18 cellular contexts compared by ENCODE assay signal in genomic region chr13:76829572-76830327, GRCh38. TPM values are rescaled to one million over a fixed set of nuclear protein-coding genes. Genes with fewer than 3 reads are reported as not detected.
DNase-seq lines count a peak whose midpoint lies in the region; ATAC-seq, FAIRE-seq and TF ChIP-seq lines count a peak whose summit lies in the region.
"Had no signal": no experiment of that assay in that cellular context is flagged by ENCODE, and none has a peak within 500 bp of the region (broad histone marks: within the 10 kb centered on the region; RNA-seq: fewer than 3 reads in every experiment).

No MANE protein-coding gene starts in this region.

- FAIRE-seq in HepG2 (lab: Jason Lieb, UNC) (no peak), pancreas (lab: Jason Lieb, UNC) (no peak)
- FAIRE-seq: A549, bronchial epithelial cell, H54 had no signal

- 35% methylated on average over 9 of the region's 9 CpGs for WGBS in liver
- WGBS in HepG2 (ENCODE audit: low lambda C conversion rate) = 3% methylated on average over 9 of the region's 9 CpGs
- 40 to 41% methylated on average over 9 of the region's 9 CpGs for WGBS in pancreas, 2 donors
- WGBS in esophagus squamous epithelium, 2 donors = 67 to 69% methylated on average over 9 of the region's 9 CpGs

- CTCF ChIA-PET in HepG2 (lab: Yijun Ruan, JAX; ENCODE audit: low intra/inter-chr PET ratio, low total read pairs) = no interaction called here
- CTCF ChIA-PET in Caco-2 (lab: Charles Lee) = no interaction called here

- H3K4me1 ChIP-seq in liver (ENCODE audit: control insufficient read depth in 4 of 4, insufficient read depth in 4 of 4, low read length in 3 of 4) (no peaks in the 10 kb centered on the region), HepG2 (ENCODE audit: insufficient read depth, low read length) (no peaks in the 10 kb centered on the region), pancreas (peaks cover 0 to 8% (median 5%) of the 10 kb centered on the region in 3 donors), Caco-2 (peaks cover 6% of the 10 kb centered on the region; the same call in 1 of the 2 replicates), esophagus squamous epithelium (peaks cover 0 to 12% (median 0%) of the 10 kb centered on the region in 3 donors), BE2C (no peaks in the 10 kb centered on the region)
- H3K4me1 ChIP-seq: A549, Peyer's patch had no signal

- no peak for TF ChIP-seq CTCF in liver (IDR thresholded peaks at IDR 0.05; ENCODE audit: low read depth, low read length, missing input control)
- TF ChIP-seq CTCF in HepG2 (CRISPR knock-in tag; IDR thresholded peaks at IDR 0.05) = no peak
- no peak for TF ChIP-seq CTCF in pancreas (IDR thresholded peaks at IDR 0.05)
- TF ChIP-seq CTCF in Caco-2 (IDR thresholded peaks at IDR 0.05; ENCODE audit: insufficient read depth in 1 of 2, low read depth in 1 of 2, low read length in 1 of 2, severe bottlenecking in 1 of 2, unreplicated experiment in 1 of 2) = no peak
- TF ChIP-seq CTCF in esophagus squamous epithelium (IDR thresholded peaks at IDR 0.05) = no peak
- TF ChIP-seq CTCF in BE2C (IDR thresholded peaks at IDR 0.05; ENCODE audit: low read depth, low read length) = no peak

- ATAC-seq in HepG2 (no peak), pancreas (peak; percentile 31 to 82 (median 72))
- ATAC-seq: A549; natural killer cell treated with Interleukin-12 subunit alpha and Interleukin-12 subunit beta and Interleukin-15 and Interleukin-18, amount 100 ng/mL, for 72 hours; stimulated activated naive CD8-positive, alpha-beta T cell treated with anti-CD3 and anti-CD28 coated beads, Interleukin-15, amount 100 ng/mL, for 72 hours had no signal

- H3K4me2 ChIP-seq in HepG2 (ENCODE audit: low read depth, low read length) = no peak overlapping the region
- H3K4me2 ChIP-seq: A549 had no signal

- in situ Hi-C loops in HepG2 (cut with HindIII; ENCODE audit: extremely low pct_ligation_motif_present, low pct_unique_long_range_greater_than_20kb) = no loop called here

- H3K27ac Mint-ChIP-seq in Caco-2 (ENCODE audit: unreplicated experiment) = no peak overlapping the region
- H3K27ac Mint-ChIP-seq: natural killer cell treated with Interleukin-12 subunit alpha and Interleukin-12 subunit beta and Interleukin-15 and Interleukin-18, amount 100 ng/mL, for 72 hours; stimulated activated naive CD8-positive, alpha-beta T cell treated with anti-CD3 and anti-CD28 coated beads, Interleukin-15, amount 100 ng/mL, for 72 hours had no signal

- peaks cover 10% of the 10 kb centered on the region for H3K4me1 Mint-ChIP-seq in Caco-2 (ENCODE audit: low read depth, unreplicated experiment)

- no peak overlapping the region for H3K4me3 Mint-ChIP-seq in Caco-2 (ENCODE audit: unreplicated experiment)
- H3K4me3 Mint-ChIP-seq: CD4-positive, alpha-beta memory T cell; natural killer cell treated with Interleukin-12 subunit alpha and Interleukin-12 subunit beta and Interleukin-15 and Interleukin-18, amount 100 ng/mL, for 72 hours; stimulated activated naive CD8-positive, alpha-beta T cell treated with anti-CD3 and anti-CD28 coated beads, Interleukin-15, amount 100 ng/mL, for 72 hours had no signal

- TF ChIP-seq RAD21 in liver (IDR thresholded peaks at IDR 0.05) (no peak), HepG2 (CRISPR knock-in tag; IDR thresholded peaks at IDR 0.05) (no peak)

- H3K79me2 ChIP-seq in HepG2 (ENCODE audit: insufficient read depth, low read length) = no peaks in the 10 kb centered on the region

- H4K20me1 ChIP-seq in HepG2 (ENCODE audit: insufficient read depth, low read length) = no peaks in the 10 kb centered on the region

- no peaks in the 10 kb centered on the region for H3K36me3 Mint-ChIP-seq in Caco-2 (ENCODE audit: insufficient read depth, unreplicated experiment)
- H3K36me3 Mint-ChIP-seq: CD4-positive, alpha-beta memory T cell; natural killer cell treated with Interleukin-12 subunit alpha and Interleukin-12 subunit beta and Interleukin-15 and Interleukin-18, amount 100 ng/mL, for 72 hours had no signal

- H3K9me3 ChIP-seq in liver (ENCODE audit: control insufficient read depth in 4 of 4, low read length in 3 of 4) (no peaks in the 10 kb centered on the region), HepG2 (ENCODE audit: low read length) (no peaks in the 10 kb centered on the region), pancreas (no peaks in the 10 kb centered on the region), Caco-2 (no peaks in the 10 kb centered on the region), esophagus squamous epithelium (no peaks in the 10 kb centered on the region), BE2C (no peaks in the 10 kb centered on the region)
- H3K9me3 ChIP-seq: A549, Peyer's patch had no signal

- H2AFZ ChIP-seq in HepG2 (ENCODE audit: low read length) = no peak overlapping the region

- H3K27me3 ChIP-seq in liver (ENCODE audit: control insufficient read depth in 4 of 4, insufficient read depth in 4 of 4, low read length in 3 of 4) (peaks cover 0 to 3% (median 0%) of the 10 kb centered on the region in 4 donors), HepG2 (ENCODE audit: control insufficient read depth in 1 of 2, insufficient read depth in 2 of 2, low read length in 2 of 2) (peaks cover 1 to 22% of the 10 kb centered on the region in 2 experiments; a peak in 4 of 5 replicates), pancreas (no peaks in the 10 kb centered on the region), Caco-2 (replicated peaks; ENCODE audit: control insufficient read depth, insufficient read depth, low read length) (no peaks in the 10 kb centered on the region), esophagus squamous epithelium (no peaks in the 10 kb centered on the region), BE2C (no peaks in the 10 kb centered on the region)
- H3K27me3 ChIP-seq: Peyer's patch had no signal

- H3K9me3 Mint-ChIP-seq in Caco-2 (ENCODE audit: unreplicated experiment) = no peaks in the 10 kb centered on the region
- H3K9me3 Mint-ChIP-seq: CD4-positive, alpha-beta memory T cell; natural killer cell treated with Interleukin-12 subunit alpha and Interleukin-12 subunit beta and Interleukin-15 and Interleukin-18, amount 100 ng/mL, for 72 hours; stimulated activated naive CD8-positive, alpha-beta T cell treated with anti-CD3 and anti-CD28 coated beads, Interleukin-15, amount 100 ng/mL, for 72 hours had no signal

- no peaks in the 10 kb centered on the region for H3K27me3 Mint-ChIP-seq in Caco-2 (ENCODE audit: insufficient read depth, unreplicated experiment)
- H3K27me3 Mint-ChIP-seq: stimulated activated naive CD8-positive, alpha-beta T cell treated with anti-CD3 and anti-CD28 coated beads, Interleukin-15, amount 100 ng/mL, for 72 hours had no signal

- intact Hi-C loops in HepG2 (cut with micrococcal nuclease; ENCODE audit: unreplicated experiment) = no loop called here
- intact Hi-C loops in pancreas (cut with DNase I) = no loop called here
- intact Hi-C loops in Caco-2 (cut with micrococcal nuclease; ENCODE audit: unreplicated experiment) = no loop called here
- intact Hi-C loops in esophagus squamous epithelium (cut with DNase I) = no loop called here

- TF ChIP-seq POLR2A in HepG2 (IDR thresholded peaks at IDR 0.05; ENCODE audit: insufficient read depth in 1 of 2, low read depth in 2 of 2, low read length in 2 of 2) (no peak), esophagus squamous epithelium (IDR thresholded peaks at IDR 0.05) (no peak)

- H3K4me3 ChIP-seq in liver (ENCODE audit: low read depth in 1 of 3, low read length in 3 of 3) = no peak overlapping the region
- no peak overlapping the region for H3K4me3 ChIP-seq in HepG2 (replicated peaks in 1 of 3; ENCODE audit: insufficient read depth in 1 of 3, low read depth in 2 of 3, low read length in 3 of 3)
- no peak overlapping the region for H3K4me3 ChIP-seq in pancreas
- H3K4me3 ChIP-seq in Caco-2 (ENCODE audit: low read depth, low read length) = no peak overlapping the region
- H3K4me3 ChIP-seq in esophagus squamous epithelium = no peak overlapping the region
- no peak overlapping the region for H3K4me3 ChIP-seq in BE2C (ENCODE audit: low read depth, low read length)
- H3K4me3 ChIP-seq: A549, Peyer's patch had no signal

- H3K9ac ChIP-seq in liver (ENCODE audit: low read depth in 1 of 2, low read length in 2 of 2) (no peak overlapping the region), HepG2 (ENCODE audit: insufficient read depth, low read depth, low read length) (no peak overlapping the region)

- BruUV-seq in HepG2 (replicated peaks; lab: Mats Ljungman, UMichigan) (no TSS peak), Caco-2 (replicated peaks; lab: Mats Ljungman, UMichigan) (no TSS peak)

- H3K27ac ChIP-seq in liver (ENCODE audit: low read depth in 1 of 2, low read length in 2 of 2) (no peak overlapping the region), HepG2 (ENCODE audit: extremely low read length, insufficient read depth, low read length) (no peak overlapping the region), pancreas (peak overlapping the region; percentile 36 to 59 (median 41)), esophagus squamous epithelium (peak overlapping the region in 2 of 4 donors; percentile 19 to 26)
- H3K27ac ChIP-seq: A549, Peyer's patch had no signal

- POLR2A ChIA-PET in HepG2 (lab: Yijun Ruan, JAX) (no interaction called here), Caco-2 (lab: Charles Lee) (no interaction called here)

- DNase-seq in HepG2 (ENCODE audit: low spot score) = no peak
- peak; percentile 58 for DNase-seq in kidney glomerular epithelial cell (lab: John Stamatoyannopoulos, UW)
- peak in 3 of 6 donors; percentile 24 to 43 (median 27) for DNase-seq in pancreas
- no peak for DNase-seq in Caco-2
- DNase-seq in esophagus squamous epithelium (lab: John Stamatoyannopoulos, UW) = no peak
- no peak for DNase-seq in stimulated activated CD4-positive, alpha-beta T cell treated with anti-CD3 and anti-CD28 coated beads, Interleukin-2, amount 100 ng/mL, for 24 hours
- no peak for DNase-seq in BE2C
- DNase-seq: activated naive CD4-positive, alpha-beta T cell treated with Interleukin-2 at 50 U/mL for 16 hours; CD4-positive, alpha-beta memory T cell; effector memory CD4-positive, alpha-beta T cell; EL; Peyer's patch; stimulated activated naive CD8-positive, alpha-beta T cell treated with anti-CD3 and anti-CD28 coated beads, Interleukin-15, amount 100 ng/mL, for 72 hours had no signal

- TF ChIP-seq EP300 in HepG2 (IDR thresholded peaks at IDR 0.05; ENCODE audit: low read depth in 2 of 2, low read length in 2 of 2) (no peak), HepG2 (CRISPR knock-in tag; IDR thresholded peaks at IDR 0.05; ENCODE audit: borderline replicate concordance) (no peak)

- no peaks in the 10 kb centered on the region for H3K36me3 ChIP-seq in liver (ENCODE audit: control insufficient read depth in 4 of 4, insufficient read depth in 3 of 4, low read depth in 1 of 4, low read length in 3 of 4)
- no peaks in the 10 kb centered on the region for H3K36me3 ChIP-seq in HepG2 (replicated peaks in 1 of 2; ENCODE audit: control insufficient read depth in 1 of 2, insufficient read depth in 2 of 2, low read length in 2 of 2)
- no peaks in the 10 kb centered on the region for H3K36me3 ChIP-seq in pancreas
- no peaks in the 10 kb centered on the region for H3K36me3 ChIP-seq in Caco-2 (ENCODE audit: control insufficient read depth, insufficient read depth, low read length)
- no peaks in the 10 kb centered on the region for H3K36me3 ChIP-seq in esophagus squamous epithelium
- no peaks in the 10 kb centered on the region for H3K36me3 ChIP-seq in BE2C
- H3K36me3 ChIP-seq: Peyer's patch had no signal

RNA-seq across cellular contexts. Expression of gene KCTD12, which starts 56.5 kb away (rescaled TPM):
- total RNA-seq in liver = 10 to 100 TPM in 1 of 2 donors, 1 to 10 TPM in 1; 8.7 to 14.8 TPM
- 1 to 10 TPM; 1.5 to 4.6 TPM for polyA plus RNA-seq in liver
- total RNA-seq in HepG2 (2016; rRNA removed; fragmentation: Illumina TruSeq; extraction: Trizol) = not detected in 2 replicates
- not detected in 2 replicates for total RNA-seq in HepG2 (2016; cell fraction: cytosol; rRNA removed; fragmentation: Illumina TruSeq; extraction: Trizol; ENCODE audit: low read depth)
- total RNA-seq in HepG2 (2016; cell fraction: insoluble cytoplasmic fraction; rRNA removed; fragmentation: Illumina TruSeq; extraction: Trizol) = not detected in 2 replicates
- not detected in 2 replicates for total RNA-seq in HepG2 (2016; cell fraction: membrane; rRNA removed; fragmentation: Illumina TruSeq; extraction: Trizol)
- not detected in 2 replicates for total RNA-seq in HepG2 (2016; cell fraction: nucleus; rRNA removed; fragmentation: Illumina TruSeq; extraction: Trizol)
- not detected in 2 replicates for polyA plus RNA-seq in HepG2 (2011; rRNA removed)
- 0.01 TPM in 1 of 2 replicates, not detected in the other for polyA plus RNA-seq in HepG2 (2011; cell fraction: cytosol; rRNA removed)
- 0.02 TPM in 1 of 2 replicates, not detected in the other for polyA plus RNA-seq in HepG2 (2011; cell fraction: nucleus; rRNA removed)
- not detected in 2 replicates for polyA plus RNA-seq in HepG2 (2012)
- polyA plus RNA-seq in HepG2 (2016; cell fraction: cytosol; fragmentation: Illumina TruSeq; extraction: Trizol; ENCODE audit: low read depth) = not detected in 2 replicates
- polyA plus RNA-seq in HepG2 (2016; cell fraction: insoluble cytoplasmic fraction; fragmentation: Illumina TruSeq; extraction: Trizol; ENCODE audit: low read depth) = not detected in 2 replicates
- not detected in 2 replicates for polyA plus RNA-seq in HepG2 (2016; cell fraction: membrane; fragmentation: Illumina TruSeq; extraction: Trizol; ENCODE audit: low read depth)
- polyA plus RNA-seq in HepG2 (2016; cell fraction: nucleus; fragmentation: Illumina TruSeq; extraction: Trizol; ENCODE audit: insufficient read depth, low read depth) = not detected in 2 replicates
- polyA minus RNA-seq in HepG2 (2011; rRNA and poly(A)+ RNA removed; ENCODE audit: low replicate concordance) = not detected in 2 replicates
- not detected in 2 replicates for polyA minus RNA-seq in HepG2 (2011; cell fraction: cytosol; rRNA and poly(A)+ RNA removed)
- polyA minus RNA-seq in HepG2 (2011; cell fraction: nucleus; rRNA and poly(A)+ RNA removed) = not detected in 2 replicates
- 10 to 100 TPM in 3 of 6 donors, 1 to 10 TPM in 3; 6.3 to 46.1 (median 14.8) TPM for total RNA-seq in pancreas
- polyA plus RNA-seq in pancreas = 10 to 100 TPM in 1 of 2 donors, 1 to 10 TPM in 1; 7.0 to 21.1 TPM
- 1.8 and 3.2 TPM in 2 replicates for total RNA-seq in Caco-2 (2022)
- 10 to 100 TPM in 3 of 4 donors, 1 to 10 TPM in 1; 6.2 to 63.3 (median 23.1) TPM for total RNA-seq in esophagus squamous epithelium
- polyA plus RNA-seq in BE2C (2012; ENCODE audit: insufficient read depth, insufficient read length, low read depth) = 6.0 TPM

Comparison
In these comparisons a context has a peak if more than half of its experiments do, and no peak if none do; other contexts are left out.
1. H3K27ac ChIP-seq: peak in pancreas (4 of 4); none in liver (0 of 2) and HepG2 (single experiment).